Comparison of ENCODE assay signal across 1 cellular context in genomic region chr17:82287849-82288601, GRCh38.
TF ChIP-seq lines count a peak whose summit lies in the region.

No MANE protein-coding gene starts in this region.

TF ChIP-seq in HepG2, 621 proteins besides CTCF, POLR2A, EP300 and RAD21 (continued from another document and continues in another):
- TF ChIP-seq KDM5B (CRISPR knock-in tag; IDR thresholded peaks at IDR 0.05; ENCODE audit: borderline replicate concordance) (peak; percentile 77; the same call in 1 of the 2 replicates), SOX6 (IDR thresholded peaks at IDR 0.05) (no peak), SOX6 (CRISPR knock-in tag; IDR thresholded peaks at IDR 0.05) (peak; percentile 98), ATRX (CRISPR knock-in tag; IDR thresholded peaks at IDR 0.05; ENCODE audit: borderline replicate concordance) (no peak), CCDC6 (CRISPR knock-in tag; IDR thresholded peaks at IDR 0.05) (peak; percentile 98), IRF9 (CRISPR knock-in tag; IDR thresholded peaks at IDR 0.05; ENCODE audit: borderline replicate concordance) (peak; percentile 95), ZNF746 (CRISPR knock-in tag; IDR thresholded peaks at IDR 0.05) (peak; percentile 99), ZNF12 (CRISPR knock-in tag; IDR thresholded peaks at IDR 0.05) (peak; percentile 77), TCF12 (IDR thresholded peaks at IDR 0.05) (no peak), TCF12 (CRISPR knock-in tag; IDR thresholded peaks at IDR 0.05) (peak; percentile 7; the same call in 1 of the 2 replicates), MIER3 (CRISPR knock-in tag; IDR thresholded peaks at IDR 0.05; ENCODE audit: borderline replicate concordance) (peak; percentile 99), MNT (IDR thresholded peaks at IDR 0.05) (peak; percentile 100), SRSF1 (optimal IDR thresholded peaks at IDR 0.05; ENCODE audit: low read depth, low read length) (no peak), RBM22 (optimal IDR thresholded peaks at IDR 0.05; ENCODE audit: low read length) (no peak), PPARG (CRISPR knock-in tag; conservative IDR thresholded peaks at IDR 0.05) (no peak; the same call in 1 of the 2 replicates), ZSCAN30 (CRISPR knock-in tag; IDR thresholded peaks at IDR 0.05) (peak; percentile 94; the same call in 1 of the 2 replicates), HES4 (CRISPR knock-in tag; IDR thresholded peaks at IDR 0.05; ENCODE audit: borderline replicate concordance) (peak; percentile 63; the same call in 1 of the 2 replicates), ZNF460 (CRISPR knock-in tag; IDR thresholded peaks at IDR 0.05; ENCODE audit: borderline replicate concordance) (peak; percentile 43; the same call in 1 of the 2 replicates), STAT6 (CRISPR knock-in tag; IDR thresholded peaks at IDR 0.05; ENCODE audit: borderline replicate concordance) (peak; percentile 99), ZNF619 (CRISPR knock-in tag; IDR thresholded peaks at IDR 0.05) (peak; percentile 94; the same call in 1 of the 2 replicates), SNAPC4 (CRISPR knock-in tag; IDR thresholded peaks at IDR 0.05) (0 out of 2 replicates have a peak, but pooled peaks have one; percentile 9), ZMYM4 (CRISPR knock-in tag; IDR thresholded peaks at IDR 0.05) (peak; percentile 95), NFYC (CRISPR knock-in tag; IDR thresholded peaks at IDR 0.05) (peak; percentile 52; the same call in 1 of the 2 replicates), MLXIP (CRISPR knock-in tag; IDR thresholded peaks at IDR 0.05; ENCODE audit: borderline replicate concordance) (peak; percentile 89; the same call in 1 of the 2 replicates), KAT8 (CRISPR knock-in tag; IDR thresholded peaks at IDR 0.05) (peak; percentile 94), ZNF761 (CRISPR knock-in tag; conservative IDR thresholded peaks at IDR 0.05) (peak; percentile 96), GATAD2A (CRISPR knock-in tag; IDR thresholded peaks at IDR 0.05) (peak; percentile 98), NFKBIZ (CRISPR knock-in tag; IDR thresholded peaks at IDR 0.05) (peak; percentile 86; the same call in 1 of the 2 replicates), FOXJ3 (CRISPR knock-in tag; IDR thresholded peaks at IDR 0.05; ENCODE audit: borderline replicate concordance) (peak; percentile 59), CEBPZ (IDR thresholded peaks at IDR 0.05; ENCODE audit: low read length) (no peak), ETV6 (CRISPR knock-in tag; conservative IDR thresholded peaks at IDR 0.05) (no peak; the same call in 1 of the 2 replicates), HIVEP1 (CRISPR knock-in tag; IDR thresholded peaks at IDR 0.05) (peak; percentile 95), REL (CRISPR knock-in tag; conservative IDR thresholded peaks at IDR 0.05) (0 out of 2 replicates have a peak, but pooled peaks have one; percentile 51), ZNF503 (CRISPR knock-in tag; IDR thresholded peaks at IDR 0.05) (no peak; the same call in 1 of the 2 replicates), FOXP1 (IDR thresholded peaks at IDR 0.05) (peak; percentile 69), FOXP1 (CRISPR knock-in tag; IDR thresholded peaks at IDR 0.05) (peak; percentile 95), SP140L (CRISPR knock-in tag; IDR thresholded peaks at IDR 0.05; ENCODE audit: borderline replicate concordance) (no peak), ZNF747 (CRISPR knock-in tag; IDR thresholded peaks at IDR 0.05; ENCODE audit: borderline replicate concordance) (no peak; the same call in 1 of the 2 replicates), SMAD9 (CRISPR knock-in tag; IDR thresholded peaks at IDR 0.05) (peak; percentile 71; the same call in 1 of the 2 replicates), ZNF709 (CRISPR knock-in tag; IDR thresholded peaks at IDR 0.05) (peak; percentile 68; the same call in 1 of the 2 replicates), CENPBD1 (CRISPR knock-in tag; IDR thresholded peaks at IDR 0.05; ENCODE audit: borderline replicate concordance, low read depth) (no peak), MXD1 (CRISPR knock-in tag; IDR thresholded peaks at IDR 0.05) (peak; percentile 83), EEA1 (CRISPR knock-in tag; IDR thresholded peaks at IDR 0.05; ENCODE audit: borderline replicate concordance) (no peak; the same call in 1 of the 2 replicates), NR3C1 (CRISPR knock-in tag; IDR thresholded peaks at IDR 0.05) (no peak), HMG20A (CRISPR knock-in tag; IDR thresholded peaks at IDR 0.05; ENCODE audit: borderline replicate concordance) (0 out of 2 replicates have a peak, but pooled peaks have one; percentile 74)
